10 cellular contexts compared by ENCODE assay signal in genomic region chr1:219465247-219466093, GRCh38.
A peak's percentile ranks its signal among the peaks of the same experiment; 100 is the strongest.
DNase-seq lines count a peak whose midpoint lies in the region; ATAC-seq lines count a peak whose summit lies in the region.
"Had no signal": no experiment of that assay in that cellular context is flagged by ENCODE, and none has a peak within 500 bp of the region (broad histone marks: within the 10 kb centered on the region; RNA-seq: fewer than 3 reads in every experiment).

No MANE protein-coding gene starts in this region.

- H3K9me3 ChIP-seq in SJSA1 (replicated peaks) (no peaks in the 10 kb centered on the region), right cardiac atrium (ENCODE audit: control insufficient read depth, low read length) (no peaks in the 10 kb centered on the region)

- no peak overlapping the region for H3K4me3 Mint-ChIP-seq in activated T-cell treated with anti-CD3 and anti-CD28 coated beads, Interleukin-2, amount 50 U/mL, for 4 hours
- peak overlapping the region in 1 of 2 donors; percentile 5 for H3K4me3 Mint-ChIP-seq in stimulated activated naive B cell treated with anti-CD40 and anti-IgM and Interleukin-4, amounts not matched to agents 10 μg/mL and 1 μg/mL and 100 μg/mL, for 72 hours

- H3K27ac ChIP-seq in SJSA1, result 0 out of 2 replicates have a peak overlapping the region, but pooled peaks have one; percentile 36
- H3K27ac ChIP-seq in right cardiac atrium (ENCODE audit: low read length), result no peak overlapping the region
- H3K27ac ChIP-seq: C4-2B, HL-60 had no signal

- peak overlapping the region; percentile 88 for H3K27ac Mint-ChIP-seq in stimulated activated naive B cell treated with anti-CD40 and anti-IgM and Interleukin-4, amounts not matched to agents 10 μg/mL and 1 μg/mL and 100 μg/mL, for 72 hours

- H3K4me1 ChIP-seq in SJSA1 (replicated peaks) (peaks cover 20% of the 10 kb centered on the region), right cardiac atrium (ENCODE audit: control insufficient read depth, insufficient read depth, low read length) (no peaks in the 10 kb centered on the region)

- no peaks in the 10 kb centered on the region for H3K9me3 Mint-ChIP-seq in activated T-cell treated with anti-CD3 and anti-CD28 coated beads, Interleukin-2, amount 50 U/mL, for 4 hours
- peaks cover 0 to 7% of the 10 kb centered on the region in 2 donors for H3K9me3 Mint-ChIP-seq in stimulated activated naive B cell treated with anti-CD40 and anti-IgM and Interleukin-4, amounts not matched to agents 10 μg/mL and 1 μg/mL and 100 μg/mL, for 72 hours

- no peaks in the 10 kb centered on the region for H3K36me3 ChIP-seq in SJSA1

- H3K36me3 Mint-ChIP-seq in activated T-cell treated with anti-CD3 and anti-CD28 coated beads, Interleukin-2, amount 50 U/mL, for 4 hours (ENCODE audit: insufficient read depth), result no peaks in the 10 kb centered on the region
- H3K36me3 Mint-ChIP-seq in stimulated activated naive B cell treated with anti-CD40 and anti-IgM and Interleukin-4, amounts not matched to agents 10 μg/mL and 1 μg/mL and 100 μg/mL, for 72 hours, result peaks cover 0 to 1% of the 10 kb centered on the region in 2 donors

- peak; percentile 61 to 62 for ATAC-seq in activated T-cell treated with anti-CD3 and anti-CD28 coated beads, Interleukin-2, amount 50 U/mL, for 4 hours
- ATAC-seq in HG02763 (IDR thresholded peaks at IDR 0.05; ENCODE audit: unreplicated experiment) (peak; percentile 43), right cardiac atrium (no peak)
- ATAC-seq in stimulated activated naive B cell treated with anti-CD40 and anti-IgM and Interleukin-4, amounts not matched to agents 10 μg/mL and 1 μg/mL and 100 μg/mL, for 72 hours (replicated peaks), result peak; percentile 80 to 82

- H3K27me3 Mint-ChIP-seq in activated T-cell treated with anti-CD3 and anti-CD28 coated beads, Interleukin-2, amount 50 U/mL, for 4 hours (ENCODE audit: low read depth), result no peaks in the 10 kb centered on the region
- H3K27me3 Mint-ChIP-seq in stimulated activated naive B cell treated with anti-CD40 and anti-IgM and Interleukin-4, amounts not matched to agents 10 μg/mL and 1 μg/mL and 100 μg/mL, for 72 hours, result no peaks in the 10 kb centered on the region

- H3K4me3 ChIP-seq in SJSA1 (no peak overlapping the region), right cardiac atrium (ENCODE audit: low read length) (no peak overlapping the region)

- H3K27me3 ChIP-seq in SJSA1 (replicated peaks) (no peaks in the 10 kb centered on the region), right cardiac atrium (ENCODE audit: control insufficient read depth, insufficient read depth) (no peaks in the 10 kb centered on the region)

- 90% methylated on average over 6 of the region's 6 CpGs for whole genome bisulfite sequencing in right cardiac atrium

- H3K4me1 Mint-ChIP-seq in activated T-cell treated with anti-CD3 and anti-CD28 coated beads, Interleukin-2, amount 50 U/mL, for 4 hours (ENCODE audit: low read depth), result no peaks in the 10 kb centered on the region
- H3K4me1 Mint-ChIP-seq in stimulated activated naive B cell treated with anti-CD40 and anti-IgM and Interleukin-4, amounts not matched to agents 10 μg/mL and 1 μg/mL and 100 μg/mL, for 72 hours, result peaks cover 12 to 18% of the 10 kb centered on the region in 2 donors

- intact Hi-C loops in right cardiac atrium (cut with DNase I), result no loop called here

- DNase-seq in activated T-cell treated with anti-CD3 and anti-CD28 coated beads, Interleukin-2, amount 50 U/mL, for 4 hours, result no peak
- DNase-seq in activated T-cell treated with anti-CD3 and anti-CD28 coated beads for 4 hours (no peak), SJSA1 (ENCODE audit: low read depth in 1 of 2, low spot score in 2 of 2) (peak in 1 of 2 experiments; percentile 16), HCEC 1CT (no peak), NCI-H524 (lab: John Stamatoyannopoulos, UW) (no peak), right cardiac atrium (no peak)
- no peak for DNase-seq in stimulated activated naive B cell treated with anti-CD40 and anti-IgM and Interleukin-4, amounts not matched to agents 10 μg/mL and 1 μg/mL and 100 μg/mL, for 72 hours

Comparison
In these comparisons a context has a peak if more than half of its experiments do, and no peak if none do; other contexts are left out.
1. ATAC-seq: peak in activated T-cell treated with anti-CD3 and anti-CD28 coated beads, Interleukin-2, amount 50 U/mL, for 4 hours (2 of 2), HG02763 (single experiment) and stimulated activated naive B cell treated with anti-CD40 and anti-IgM and Interleukin-4, amounts not matched to agents 10 μg/mL and 1 μg/mL and 100 μg/mL, for 72 hours (2 of 2); none in right cardiac atrium (0 of 2).